8 cellular contexts compared by ENCODE assay signal in the genomic region with DNA sequence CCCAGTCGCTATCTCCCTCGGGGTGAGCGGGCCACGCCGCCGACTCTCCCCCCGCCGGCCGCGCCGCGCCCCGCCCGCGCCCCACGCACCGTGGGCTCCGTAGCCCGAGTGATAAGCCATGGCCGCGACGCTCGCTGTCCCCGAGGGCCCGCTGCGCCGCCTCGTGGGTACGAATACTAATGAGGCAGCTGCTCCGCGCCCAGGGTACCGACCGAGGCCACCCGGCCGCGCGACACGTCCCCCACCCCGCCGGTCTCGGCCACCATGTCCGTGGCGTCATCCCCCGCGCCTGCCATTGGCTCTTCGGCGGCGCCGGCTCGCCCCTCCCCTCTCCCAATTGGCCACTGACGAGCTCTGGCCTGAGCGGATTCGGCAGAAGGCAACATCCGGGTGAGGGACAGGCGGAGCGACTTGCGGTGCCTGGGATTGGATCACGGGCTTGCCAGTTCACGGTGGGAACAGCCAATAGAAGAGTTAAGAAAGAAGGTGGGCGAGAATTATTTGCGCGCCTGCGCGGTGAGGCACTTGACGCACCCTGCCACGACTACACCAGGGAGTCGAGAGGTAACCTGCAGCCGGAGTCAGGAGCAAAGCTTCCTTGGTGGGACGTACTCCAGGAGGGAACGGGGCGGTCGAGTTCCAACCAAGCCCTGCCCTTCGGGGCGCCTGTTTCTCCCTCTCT. TPM values are rescaled to one million over a fixed set of nuclear protein-coding genes. Genes with fewer than 3 reads are reported as not detected.
DNase-seq lines count a peak whose midpoint lies in the region; FAIRE-seq and TF ChIP-seq lines count a peak whose summit lies in the region.

Gene YIF1A (minus strand): TSS at position 278 of the 682 bp plus-strand sequence. CDS start 158 bp downstream, at position 120.

- H2BK120ac ChIP-seq in neuronal stem cell (ENCODE audit: low read depth, low read length) = peak within 1 kb of the TSS; percentile 35

- H3K9me3 Mint-ChIP-seq in HFFc6 = no peaks in the 10 kb centered on the region
- no peaks in the 10 kb centered on the region for H3K9me3 Mint-ChIP-seq in activated naive CD4-positive, alpha-beta T cell treated with anti-CD3 and anti-CD28 coated beads, Interleukin-2, amount 10 ng/mL, durations not matched to agents 7 days and 5 days

- peak within 1 kb of the TSS; percentile 56; the same call in 1 of the 2 replicates for H3K27ac ChIP-seq in SK-N-MC
- H3K27ac ChIP-seq in neuronal stem cell (replicated peaks; ENCODE audit: low read length) = peak within 1 kb of the TSS; percentile 78

- H3K36me3 Mint-ChIP-seq in HFFc6 (ENCODE audit: low read depth) = no peaks in the 10 kb centered on the region
- H3K36me3 Mint-ChIP-seq in activated naive CD4-positive, alpha-beta T cell treated with anti-CD3 and anti-CD28 coated beads, Interleukin-2, amount 10 ng/mL, durations not matched to agents 7 days and 5 days = peaks cover 2% of the 10 kb centered on the region

- H3K4me1 ChIP-seq in neuronal stem cell (ENCODE audit: control insufficient read depth in 2 of 2, insufficient read depth in 1 of 2, low read depth in 1 of 2, low read length in 2 of 2) = peaks cover 9 to 14% of the 10 kb centered on the region in 2 donors

- FAIRE-seq in frontal cortex (lab: Jason Lieb, UNC) = peak; percentile 98

- peak within 1 kb of the TSS; percentile 86 for H2BK15ac ChIP-seq in neuronal stem cell (ENCODE audit: low read length)

- H3K4me3 Mint-ChIP-seq in HFFc6 = peak within 1 kb of the TSS; percentile 96
- peak within 1 kb of the TSS; percentile 74 for H3K4me3 Mint-ChIP-seq in activated naive CD4-positive, alpha-beta T cell treated with anti-CD3 and anti-CD28 coated beads, Interleukin-2, amount 10 ng/mL, durations not matched to agents 7 days and 5 days

- H4K91ac ChIP-seq in neuronal stem cell (ENCODE audit: low read depth, low read length, poor library complexity) = no peak within 1 kb of the TSS

- H3K9ac ChIP-seq in SK-N-MC (ENCODE audit: insufficient read length) (peak within 1 kb of the TSS; percentile 87), neuronal stem cell (ENCODE audit: low read depth, low read length, poor library complexity) (peak within 1 kb of the TSS; percentile 96)

- TF ChIP-seq POLR2A in NB4 (IDR thresholded peaks at IDR 0.05; ENCODE audit: extremely low read depth, insufficient read length) = peak; percentile 71

- peak within 1 kb of the TSS; percentile 95 for H3K4me2 ChIP-seq in neuronal stem cell (ENCODE audit: insufficient read depth, low read length, poor library complexity, severe bottlenecking)

- peak within 1 kb of the TSS; percentile 99 for H3K27ac Mint-ChIP-seq in HFFc6
- H3K27ac Mint-ChIP-seq in activated naive CD4-positive, alpha-beta T cell treated with anti-CD3 and anti-CD28 coated beads, Interleukin-2, amount 10 ng/mL, durations not matched to agents 7 days and 5 days = peak within 1 kb of the TSS; percentile 95

- H3K9me3 ChIP-seq in SK-N-MC (ENCODE audit: low read depth, low read length) (no peaks in the 10 kb centered on the region), neuronal stem cell (replicated peaks in 1 of 2; ENCODE audit: control insufficient read depth in 2 of 2, insufficient read depth in 1 of 2, low read depth in 1 of 2, low read length in 2 of 2) (peaks cover 0 to 5% of the 10 kb centered on the region in 2 donors)

- CTCF ChIA-PET in activated naive CD4-positive, alpha-beta T cell treated with anti-CD3 and anti-CD28 coated beads, Interleukin-2, amount 10 ng/mL, durations not matched to agents 7 days and 5 days (lab: Charles Lee) = interaction anchor here (0.8 to 2.2 kb wide), 8 partner anchors 23 to 141 kb away, joined by 3 to 7 read pairs (median 4); no protein-coding TSS in a partner anchor

- no peaks in the 10 kb centered on the region; the same call in 1 of the 2 replicates for H3K36me3 ChIP-seq in SK-N-MC (ENCODE audit: insufficient read depth, low read length)
- H3K36me3 ChIP-seq in neuronal stem cell (replicated peaks in 1 of 2; ENCODE audit: control insufficient read depth in 2 of 2, insufficient read depth in 2 of 2, low read length in 2 of 2) = peaks cover 16 to 31% of the 10 kb centered on the region in 2 donors

- H3K23ac ChIP-seq in neuronal stem cell (ENCODE audit: low read depth, low read length, poor library complexity) = peak within 1 kb of the TSS; percentile 95

- H3K27me3 Mint-ChIP-seq in HFFc6 (ENCODE audit: insufficient read depth) = peaks cover 13% of the 10 kb centered on the region
- H3K27me3 Mint-ChIP-seq in activated naive CD4-positive, alpha-beta T cell treated with anti-CD3 and anti-CD28 coated beads, Interleukin-2, amount 10 ng/mL, durations not matched to agents 7 days and 5 days = peaks cover 47% of the 10 kb centered on the region

- peaks cover 19 to 40% (median 39%) of the 10 kb centered on the region in 3 experiments for H3K27me3 ChIP-seq in neuronal stem cell (ENCODE audit: control insufficient read depth in 3 of 3, insufficient read depth in 3 of 3, low read depth in 1 of 3, low read length in 3 of 3)

- peak; percentile 50 for TF ChIP-seq CTCF in HFFc6 (IDR thresholded peaks at IDR 0.05)
- TF ChIP-seq CTCF in NB4 (IDR thresholded peaks at IDR 0.05; ENCODE audit: low read depth, low read length) = no peak
- TF ChIP-seq CTCF in subcutaneous adipose tissue (IDR thresholded peaks at IDR 0.05; ENCODE audit: low read depth) = no peak

- peaks cover 30% of the 10 kb centered on the region for H3K4me1 Mint-ChIP-seq in HFFc6 (ENCODE audit: low read depth)
- H3K4me1 Mint-ChIP-seq in activated naive CD4-positive, alpha-beta T cell treated with anti-CD3 and anti-CD28 coated beads, Interleukin-2, amount 10 ng/mL, durations not matched to agents 7 days and 5 days = peaks cover 48% of the 10 kb centered on the region

- H3K18ac ChIP-seq in neuronal stem cell (ENCODE audit: low read length) = peak within 1 kb of the TSS; percentile 99

- peak within 1 kb of the TSS; percentile 90 for H3K4me3 ChIP-seq in NB4 (ENCODE audit: low read depth, low read length)
- peak within 1 kb of the TSS; percentile 84 for H3K4me3 ChIP-seq in SK-N-MC
- peak within 1 kb of the TSS; percentile 63 to 91 for H3K4me3 ChIP-seq in neuronal stem cell (ENCODE audit: low read length in 2 of 2)

- H3K14ac ChIP-seq in neuronal stem cell (ENCODE audit: low read length) = peak within 1 kb of the TSS; percentile 87

- H4K8ac ChIP-seq in neuronal stem cell (ENCODE audit: low read depth, low read length) = no peak within 1 kb of the TSS

- no CpG with 5 or more reads among the region's 74 CpGs for WGBS in neuronal stem cell (ENCODE audit: extremely low coverage in 2 of 2, insufficient read length in 2 of 2, insufficient replicate concordance in 1 of 2), 2 donors

- H2AFZ ChIP-seq in neuronal stem cell (ENCODE audit: low read length) = peak within 1 kb of the TSS; percentile 88

- peak within 1 kb of the TSS; percentile 71 for H3K4ac ChIP-seq in neuronal stem cell (ENCODE audit: low read length)

- DNase-seq in GM04503 (ENCODE audit: low read depth) (peak; percentile 96), HFFc6 (peak; percentile 100), NB4 (ENCODE audit: low read depth) (peak; percentile 100), SK-N-MC (ENCODE audit: low read depth, low spot score) (peak; percentile 97), frontal cortex (ENCODE audit: low spot score in 2 of 2) (peak; percentile 100), neuronal stem cell (ENCODE audit: low spot score) (peak; percentile 98)
- DNase-seq in activated naive CD4-positive, alpha-beta T cell treated with anti-CD3 and anti-CD28 coated beads, Interleukin-2, amount 10 ng/mL, durations not matched to agents 7 days and 5 days = peak; percentile 99

- peak within 1 kb of the TSS; percentile 89 for H2BK5ac ChIP-seq in neuronal stem cell (ENCODE audit: low read length)

- H2AK5ac ChIP-seq in neuronal stem cell (ENCODE audit: low read depth, low read length) = peak within 1 kb of the TSS; percentile 95

- no peak within 1 kb of the TSS for H2BK12ac ChIP-seq in neuronal stem cell (ENCODE audit: low read length)

- H3K79me1 ChIP-seq in neuronal stem cell (ENCODE audit: low read depth, low read length) = peaks cover 8% of the 10 kb centered on the region

RNA-seq across cellular contexts. Expression of gene YIF1A, which starts in this region (rescaled TPM):
- total RNA-seq in HFFc6 (2021; fragmentation: NEBNext Ultra II Directional; extraction: Animal tissue kit (Norgen Biotek cat#: 25700)) = 100 to 1,000 TPM; 150 to 183 (median 153) TPM
- 28.9 TPM for total RNA-seq in frontal cortex
- 75.4 TPM for polyA plus RNA-seq in neuronal stem cell (2013, experiment 1 of 2)
- polyA plus RNA-seq in neuronal stem cell (2013, experiment 2 of 2) = 75.5 TPM
- total RNA-seq in subcutaneous adipose tissue = 10 to 100 TPM; 39.0 to 60.5 (median 53.7) TPM

Comparison
In these comparisons a context has a peak if more than half of its experiments do, and no peak if none do; other contexts are left out.
1. Peak in every context shown above with its lines: DNase-seq, H3K4me3 ChIP-seq and H3K27ac ChIP-seq.